In genomic region chr9:114283551-114284111, GRCh38 we compare ENCODE assay signal across 21 cellular contexts. TPM values are rescaled to one million over a fixed set of nuclear protein-coding genes. Genes with fewer than 3 reads are reported as not detected.
DNase-seq lines count a peak whose midpoint lies in the region; ATAC-seq and TF ChIP-seq lines count a peak whose summit lies in the region.
"Had no signal": no experiment of that assay in that cellular context is flagged by ENCODE, and none has a peak within 500 bp of the region (broad histone marks: within the 10 kb centered on the region; RNA-seq: fewer than 3 reads in every experiment).

No MANE protein-coding gene starts in this region.

- H2BK120ac ChIP-seq in mesenchymal stem cell (ENCODE audit: low read depth, low read length) = no peak overlapping the region

- no peaks in the 10 kb centered on the region for H3K9me3 Mint-ChIP-seq in activated naive CD8-positive, alpha-beta T cell treated with anti-CD3 and anti-CD28 coated beads, Interleukin-2, amount 50 U/mL, for 24 hours
- H3K9me3 Mint-ChIP-seq in activated naive CD8-positive, alpha-beta T cell treated with anti-CD3 and anti-CD28 coated beads for 36 hours = no peaks in the 10 kb centered on the region
- H3K9me3 Mint-ChIP-seq in chondrocyte (ENCODE audit: low read depth) = no peaks in the 10 kb centered on the region
- H3K9me3 Mint-ChIP-seq: CD4-positive, alpha-beta T cell; naive thymus-derived CD8-positive, alpha-beta T cell had no signal

- 95% methylated on average over 13 of the region's 14 CpGs for WGBS in mesenchymal stem cell

- no peaks in the 10 kb centered on the region for H3K27me3 ChIP-seq in mesenchymal stem cell (ENCODE audit: control insufficient read depth in 1 of 2, insufficient read depth in 1 of 2, low read length in 2 of 2)
- H3K27me3 ChIP-seq in upper lobe of right lung = no peaks in the 10 kb centered on the region

- H4K8ac ChIP-seq in mesenchymal stem cell (ENCODE audit: low read length) = no peak overlapping the region

- H3K23ac ChIP-seq in mesenchymal stem cell (ENCODE audit: low read length in 2 of 2) = no peak overlapping the region

- H3K4me3 ChIP-seq in mesenchymal stem cell (ENCODE audit: insufficient read depth in 1 of 2, low read depth in 1 of 2, low read length in 2 of 2) = no peak overlapping the region
- no peak overlapping the region for H3K4me3 ChIP-seq in upper lobe of right lung
- H3K4me3 ChIP-seq: HAP-1 had no signal

- no peak for ATAC-seq in activated naive CD8-positive, alpha-beta T cell treated with anti-CD3 and anti-CD28 coated beads, Interleukin-2, amount 50 U/mL, for 24 hours
- ATAC-seq in upper lobe of right lung (no peak), HG03097 (IDR thresholded peaks at IDR 0.05; ENCODE audit: low FRiP score, unreplicated experiment) (no peak)

- no peak overlapping the region for H2BK5ac ChIP-seq in mesenchymal stem cell (ENCODE audit: low read depth, low read length, poor library complexity, severe bottlenecking)

- no peak overlapping the region for H4K91ac ChIP-seq in mesenchymal stem cell (ENCODE audit: low read length)

- no peak overlapping the region for H3K27ac ChIP-seq in mesenchymal stem cell (ENCODE audit: low read length, poor library complexity, severe bottlenecking)
- H3K27ac ChIP-seq in upper lobe of right lung = no peak overlapping the region
- H3K27ac ChIP-seq: VCaP had no signal

- no peak overlapping the region for H3K18ac ChIP-seq in mesenchymal stem cell (ENCODE audit: low read depth in 1 of 2, low read length in 2 of 2)

- TF ChIP-seq CTCF in chondrocyte (IDR thresholded peaks at IDR 0.05) (no peak), upper lobe of right lung (IDR thresholded peaks at IDR 0.05) (no peak)

- H2AFZ ChIP-seq in mesenchymal stem cell (ENCODE audit: low read depth, low read length) = no peak overlapping the region

- peak overlapping the region; percentile 24 for H2AK5ac ChIP-seq in mesenchymal stem cell (ENCODE audit: low read length, severe bottlenecking)

- DNase-seq in activated naive CD8-positive, alpha-beta T cell treated with anti-CD3 and anti-CD28 coated beads, Interleukin-2, amount 50 U/mL, for 24 hours = no peak
- DNase-seq in activated naive CD8-positive, alpha-beta T cell treated with anti-CD3 and anti-CD28 coated beads for 36 hours = no peak
- peak; percentile 75 for DNase-seq in chondrocyte (ENCODE audit: low spot score)
- DNase-seq in mesenchymal stem cell = no peak
- DNase-seq in upper lobe of right lung = peak; percentile 52
- DNase-seq in stimulated activated CD4-positive, alpha-beta T cell treated with anti-CD3 and anti-CD28 coated beads, Interleukin-4, amount 100 ng/mL, for 4 hours = no peak
- DNase-seq in LoVo (ENCODE audit: low spot score) = no peak
- DNase-seq: ACHN; CD4-positive, alpha-beta T cell; NCI-H345 had no signal

- intact Hi-C loops in upper lobe of right lung (cut with DNase I) = loop anchor here (10.0 kb wide), 1 partner anchor 129 kb away; the partner anchor contains the start of gene COL27A1

- no peak overlapping the region for H3K4me3 Mint-ChIP-seq in activated naive CD8-positive, alpha-beta T cell treated with anti-CD3 and anti-CD28 coated beads, Interleukin-2, amount 50 U/mL, for 24 hours
- H3K4me3 Mint-ChIP-seq in activated naive CD8-positive, alpha-beta T cell treated with anti-CD3 and anti-CD28 coated beads for 36 hours = no peak overlapping the region
- H3K4me3 Mint-ChIP-seq in chondrocyte (ENCODE audit: unreplicated experiment) = no peak overlapping the region
- H3K4me3 Mint-ChIP-seq: activated CD8-positive, alpha-beta T cell treated with anti-CD3 and anti-CD28 coated beads, Interleukin-2, amount 10 ng/mL, durations not matched to agents 7 days and 5 days; CD4-positive, alpha-beta T cell; naive thymus-derived CD8-positive, alpha-beta T cell; stimulated activated naive CD8-positive, alpha-beta T cell treated with anti-CD3 and anti-CD28 coated beads, Interleukin-15, Interleukin-2, amounts not matched to agents 100 ng/mL and 50 ng/mL, for 24 hours had no signal

- H3K27me3 Mint-ChIP-seq in activated naive CD8-positive, alpha-beta T cell treated with anti-CD3 and anti-CD28 coated beads, Interleukin-2, amount 50 U/mL, for 24 hours = no peaks in the 10 kb centered on the region
- H3K27me3 Mint-ChIP-seq in activated naive CD8-positive, alpha-beta T cell treated with anti-CD3 and anti-CD28 coated beads for 36 hours = no peaks in the 10 kb centered on the region
- H3K27me3 Mint-ChIP-seq in chondrocyte (ENCODE audit: low read depth) = no peaks in the 10 kb centered on the region
- H3K27me3 Mint-ChIP-seq: CD4-positive, alpha-beta T cell; stimulated activated naive CD8-positive, alpha-beta T cell treated with anti-CD3 and anti-CD28 coated beads, Interleukin-15, Interleukin-2, amounts not matched to agents 100 ng/mL and 50 ng/mL, for 24 hours had no signal

- H3K79me1 ChIP-seq in mesenchymal stem cell (replicated peaks; ENCODE audit: low read length, poor library complexity, severe bottlenecking) = peaks cover 8% of the 10 kb centered on the region

- H3K9ac ChIP-seq in mesenchymal stem cell (ENCODE audit: low read length) = no peak overlapping the region

- H3K36me3 Mint-ChIP-seq in activated naive CD8-positive, alpha-beta T cell treated with anti-CD3 and anti-CD28 coated beads, Interleukin-2, amount 50 U/mL, for 24 hours (ENCODE audit: low read depth) = no peaks in the 10 kb centered on the region
- no peaks in the 10 kb centered on the region for H3K36me3 Mint-ChIP-seq in activated naive CD8-positive, alpha-beta T cell treated with anti-CD3 and anti-CD28 coated beads for 36 hours
- H3K36me3 Mint-ChIP-seq in chondrocyte (ENCODE audit: low read depth) = peaks cover 15% of the 10 kb centered on the region
- H3K36me3 Mint-ChIP-seq: naive thymus-derived CD8-positive, alpha-beta T cell had no signal

- H3K14ac ChIP-seq in mesenchymal stem cell (ENCODE audit: low read length in 2 of 2) = no peak overlapping the region

- H3K36me3 ChIP-seq in mesenchymal stem cell (ENCODE audit: control insufficient read depth in 1 of 2, insufficient read depth in 2 of 2, low read depth in 1 of 2, low read length in 2 of 2) = peaks cover 0 to 47% of the 10 kb centered on the region in 2 experiments
- no peaks in the 10 kb centered on the region for H3K36me3 ChIP-seq in upper lobe of right lung

- H3K4me1 ChIP-seq in mesenchymal stem cell (ENCODE audit: control insufficient read depth, insufficient read depth, low read depth, low read length) = peaks cover 74% of the 10 kb centered on the region
- peaks cover 4% of the 10 kb centered on the region for H3K4me1 ChIP-seq in upper lobe of right lung
- H3K4me1 ChIP-seq: HAP-1 had no signal

- no peak overlapping the region for H3K4me2 ChIP-seq in mesenchymal stem cell (ENCODE audit: low read length, poor library complexity, severe bottlenecking)

- H3K4me1 Mint-ChIP-seq in activated naive CD8-positive, alpha-beta T cell treated with anti-CD3 and anti-CD28 coated beads, Interleukin-2, amount 50 U/mL, for 24 hours = peaks cover 6% of the 10 kb centered on the region
- H3K4me1 Mint-ChIP-seq in activated naive CD8-positive, alpha-beta T cell treated with anti-CD3 and anti-CD28 coated beads for 36 hours = peaks cover 2% of the 10 kb centered on the region
- peaks cover 61% of the 10 kb centered on the region for H3K4me1 Mint-ChIP-seq in chondrocyte (ENCODE audit: low read depth)

- H2BK12ac ChIP-seq in mesenchymal stem cell (ENCODE audit: low read length in 2 of 2) = peak overlapping the region in 1 of 2 experiments; percentile 55

- no peak overlapping the region for H3K4ac ChIP-seq in mesenchymal stem cell (ENCODE audit: low read depth in 1 of 2, low read length in 2 of 2)

- no peak overlapping the region for H2BK15ac ChIP-seq in mesenchymal stem cell (ENCODE audit: low read depth, poor library complexity, severe bottlenecking)

- peak overlapping the region; percentile 33 for H3K27ac Mint-ChIP-seq in activated naive CD8-positive, alpha-beta T cell treated with anti-CD3 and anti-CD28 coated beads, Interleukin-2, amount 50 U/mL, for 24 hours
- H3K27ac Mint-ChIP-seq in activated naive CD8-positive, alpha-beta T cell treated with anti-CD3 and anti-CD28 coated beads for 36 hours = no peak overlapping the region
- H3K27ac Mint-ChIP-seq in chondrocyte (ENCODE audit: unreplicated experiment) = peak overlapping the region; percentile 22
- H3K27ac Mint-ChIP-seq: activated CD8-positive, alpha-beta T cell treated with anti-CD3 and anti-CD28 coated beads, Interleukin-2, amount 10 ng/mL, durations not matched to agents 7 days and 5 days; CD4-positive, alpha-beta T cell; stimulated activated naive CD8-positive, alpha-beta T cell treated with anti-CD3 and anti-CD28 coated beads, Interleukin-15, Interleukin-2, amounts not matched to agents 100 ng/mL and 50 ng/mL, for 24 hours had no signal

- H3K9me3 ChIP-seq in mesenchymal stem cell (ENCODE audit: control insufficient read depth, low read length) = no peaks in the 10 kb centered on the region
- no peaks in the 10 kb centered on the region for H3K9me3 ChIP-seq in upper lobe of right lung
- H3K9me3 ChIP-seq: HAP-1 had no signal

RNA-seq across cellular contexts. Expression of gene ORM1, which starts 39.3 kb away (rescaled TPM):
- not detected for total RNA-seq in activated naive CD8-positive, alpha-beta T cell treated with anti-CD3 and anti-CD28 coated beads for 36 hours
- total RNA-seq in chondrocyte (not detected in 3 replicates), upper lobe of right lung (5.2 TPM)
- polyA plus RNA-seq in mesenchymal stem cell (2013, experiment 1 of 2) = not detected
- not detected for polyA plus RNA-seq in mesenchymal stem cell (2013, experiment 2 of 2)
- total RNA-seq: activated CD8-positive, alpha-beta T cell treated with anti-CD3 and anti-CD28 coated beads, Interleukin-2, amount 10 ng/mL, durations not matched to agents 7 days and 5 days; CD4-positive, alpha-beta T cell; endothelial cell of umbilical vein; fibroblast of villous mesenchyme; HT1080; naive thymus-derived CD8-positive, alpha-beta T cell; T-helper 1 cell treated with Interleukin-12 subunit alpha and Interleukin-12 subunit beta and Interleukin-4 antibody, amounts not matched to agents 30 ng/mL and 1 ng/mL, for 36 hours had no signal
- polyA plus RNA-seq: endothelial cell of umbilical vein; naive thymus-derived CD8-positive, alpha-beta T cell had no signal

RNA-seq across cellular contexts. Expression of gene ORM2, which starts 46.0 kb away (rescaled TPM):
- not detected for total RNA-seq in activated naive CD8-positive, alpha-beta T cell treated with anti-CD3 and anti-CD28 coated beads for 36 hours
- total RNA-seq in chondrocyte (not detected in 3 replicates), upper lobe of right lung (3.9 TPM)
- polyA plus RNA-seq in mesenchymal stem cell (2013, experiment 1 of 2) = not detected
- not detected for polyA plus RNA-seq in mesenchymal stem cell (2013, experiment 2 of 2)
- total RNA-seq: activated CD8-positive, alpha-beta T cell treated with anti-CD3 and anti-CD28 coated beads, Interleukin-2, amount 10 ng/mL, durations not matched to agents 7 days and 5 days; CD4-positive, alpha-beta T cell; endothelial cell of umbilical vein; fibroblast of villous mesenchyme; HT1080; naive thymus-derived CD8-positive, alpha-beta T cell; T-helper 1 cell treated with Interleukin-12 subunit alpha and Interleukin-12 subunit beta and Interleukin-4 antibody, amounts not matched to agents 30 ng/mL and 1 ng/mL, for 36 hours; ureter had no signal
- polyA plus RNA-seq: endothelial cell of umbilical vein; naive thymus-derived CD8-positive, alpha-beta T cell had no signal

Comparison
In these comparisons a context has a peak if more than half of its experiments do, and no peak if none do; other contexts are left out.
1. DNase-seq: peak in chondrocyte (single experiment) and upper lobe of right lung (single experiment); none in activated naive CD8-positive, alpha-beta T cell treated with anti-CD3 and anti-CD28 coated beads, Interleukin-2, amount 50 U/mL, for 24 hours (single experiment), activated naive CD8-positive, alpha-beta T cell treated with anti-CD3 and anti-CD28 coated beads for 36 hours (single experiment), mesenchymal stem cell (single experiment), stimulated activated CD4-positive, alpha-beta T cell treated with anti-CD3 and anti-CD28 coated beads, Interleukin-4, amount 100 ng/mL, for 4 hours (0 of 2) and LoVo (single experiment).